ENCODE assay signal across 8 cellular contexts in the genomic region with DNA sequence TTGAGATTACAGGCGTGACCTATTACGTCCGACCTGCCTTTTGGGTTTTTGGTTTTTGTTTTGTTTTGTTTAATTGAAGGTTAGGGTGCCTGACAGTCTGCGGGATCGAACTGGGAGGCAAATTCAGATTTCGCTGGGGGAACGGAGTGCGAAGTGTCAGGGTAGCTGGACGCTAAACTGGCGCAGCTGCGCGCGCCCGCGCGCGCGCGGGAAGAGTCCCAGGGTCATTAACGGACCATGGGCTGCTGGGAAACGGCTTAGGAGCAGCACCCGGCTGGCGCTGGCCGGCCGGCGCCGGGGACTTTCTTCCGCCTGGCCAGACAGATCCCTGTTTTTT. TPM values are rescaled to one million over a fixed set of nuclear protein-coding genes. Genes with fewer than 3 reads are reported as not detected.
DNase-seq lines count a peak whose midpoint lies in the region; ATAC-seq and TF ChIP-seq lines count a peak whose summit lies in the region.

No MANE protein-coding gene starts in this region.

- no peaks in the 10 kb centered on the region for H3K9me3 ChIP-seq in left lung

- H3K27me3 ChIP-seq in left lung = no peaks in the 10 kb centered on the region

- intact Hi-C loops in left lung (cut with DNase I) = no loop called here

- H3K4me3 ChIP-seq in left lung = peak overlapping the region; percentile 87 to 95

- peak; percentile 85 for DNase-seq in DMS153 treated with DMSO at 0.1 percent for 48 hours (lab: John Stamatoyannopoulos, UW; ENCODE audit: unreplicated experiment)
- DNase-seq in HCEC 1CT = peak; percentile 91
- DNase-seq in NCI-H1930 (lab: John Stamatoyannopoulos, UW) = peak; percentile 82 to 89
- peak; percentile 78 for DNase-seq in T1000 (lab: John Stamatoyannopoulos, UW)
- DNase-seq in dedifferentiated amniotic fluid mesenchymal stem cell (ENCODE audit: extremely low spot score) = peak; percentile 72
- DNase-seq in left lung = peak; percentile 89 to 96
- DNase-seq in stimulated activated CD4-positive, alpha-beta T cell treated with anti-CD3 and anti-CD28 coated beads, TNF-alpha, amount 100 ng/mL, for 24 hours (ENCODE audit: low read depth in 3 of 3) = peak in 2 of 3 experiments; percentile 35 to 74

- TF ChIP-seq CTCF in left lung (IDR thresholded peaks at IDR 0.05) = no peak

- peak; percentile 75 for ATAC-seq in left lung
- no peak for ATAC-seq in GM18861 (IDR thresholded peaks at IDR 0.05; ENCODE audit: unreplicated experiment)

- peaks cover 48 to 78% of the 10 kb centered on the region in 2 donors for H3K4me1 ChIP-seq in left lung

- H3K27ac ChIP-seq in left lung = peak overlapping the region; percentile 92 to 94

- H3K36me3 ChIP-seq in left lung = peaks cover 0 to 26% of the 10 kb centered on the region in 2 donors

RNA-seq across cellular contexts. Expression of gene HSPA1B, which starts 6.8 kb away (rescaled TPM):
- total RNA-seq in left lung = 100 to 1,000 TPM; 104 to 180 TPM

RNA-seq across cellular contexts. Expression of gene HSPA1A, which starts 19.0 kb away (rescaled TPM):
- total RNA-seq in left lung = 100 to 1,000 TPM; 155 to 205 TPM

RNA-seq across cellular contexts. Expression of gene HSPA1L, which starts 19.3 kb away (rescaled TPM):
- total RNA-seq in left lung = 1 to 10 TPM in 1 of 2 donors, under 1 TPM in 1; 0.99 to 1.2 TPM

RNA-seq across cellular contexts. Expression of gene LSM2, which starts 27.6 kb away (rescaled TPM):
- total RNA-seq in left lung = 10 to 100 TPM; 38.7 to 51.5 TPM

RNA-seq across cellular contexts. Expression of gene NEU1, which starts 28.3 kb away (rescaled TPM):
- 100 to 1,000 TPM in 1 of 2 donors, 10 to 100 TPM in 1; 90.4 to 106 TPM for total RNA-seq in left lung
